9 cellular contexts compared by ENCODE assay signal in the genomic region with DNA sequence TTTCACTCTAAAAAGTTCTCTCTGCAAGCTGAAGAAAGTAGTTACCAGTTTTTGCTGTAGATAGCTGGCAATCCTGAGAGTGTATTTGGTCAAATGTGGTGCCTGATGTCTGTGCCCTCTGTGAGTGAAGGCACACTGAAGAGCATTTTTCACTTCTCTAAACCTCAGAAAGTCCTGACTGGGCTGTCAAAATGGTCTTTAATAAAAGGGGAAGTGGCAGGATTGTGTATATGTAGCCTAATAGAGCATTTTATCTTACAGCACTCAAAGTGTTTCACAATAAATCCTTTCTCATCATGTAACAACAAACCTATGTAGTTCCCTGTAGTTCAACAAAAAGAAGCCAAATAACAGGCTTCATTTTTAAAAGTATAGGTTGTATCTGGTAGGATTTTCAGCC.
DNase-seq lines count a peak whose midpoint lies in the region; ATAC-seq lines count a peak whose summit lies in the region.
"Had no signal": no experiment of that assay in that cellular context is flagged by ENCODE, and none has a peak within 500 bp of the region (broad histone marks: within the 10 kb centered on the region; RNA-seq: fewer than 3 reads in every experiment).

No MANE protein-coding gene starts in this region.

- ATAC-seq in GM19438 (IDR thresholded peaks at IDR 0.05; ENCODE audit: low read depth, unreplicated experiment) (peak; percentile 93), HG03103 (IDR thresholded peaks at IDR 0.05; ENCODE audit: low read depth, unreplicated experiment) (peak; percentile 99)

- DNase-seq in CD1c-positive myeloid dendritic cell (ENCODE audit: extremely low spot score) (peak; percentile 86), SKM-1 (lab: John Stamatoyannopoulos, UW; ENCODE audit: unreplicated experiment) (peak; percentile 87), DMS79 (lab: John Stamatoyannopoulos, UW) (no peak), NCI-H2029 (lab: John Stamatoyannopoulos, UW) (no peak), amygdala (lab: John Stamatoyannopoulos, UW) (no peak), NCI-H526 treated with DMSO at 0.1 percent for 48 hours (lab: John Stamatoyannopoulos, UW) (no peak)
- DNase-seq: activated CD8-positive, alpha-beta memory T cell treated with anti-CD3 and anti-CD28 coated beads for 24 hours had no signal

Comparison
In these comparisons a context has a peak if more than half of its experiments do, and no peak if none do; other contexts are left out.
1. DNase-seq: peak in CD1c-positive myeloid dendritic cell (single experiment) and SKM-1 (single experiment); none in DMS79 (single experiment), NCI-H2029 (single experiment), amygdala (0 of 56) and NCI-H526 treated with DMSO at 0.1 percent for 48 hours (single experiment).